Comparison of ENCODE assay signal across 8 cellular contexts in the genomic region with DNA sequence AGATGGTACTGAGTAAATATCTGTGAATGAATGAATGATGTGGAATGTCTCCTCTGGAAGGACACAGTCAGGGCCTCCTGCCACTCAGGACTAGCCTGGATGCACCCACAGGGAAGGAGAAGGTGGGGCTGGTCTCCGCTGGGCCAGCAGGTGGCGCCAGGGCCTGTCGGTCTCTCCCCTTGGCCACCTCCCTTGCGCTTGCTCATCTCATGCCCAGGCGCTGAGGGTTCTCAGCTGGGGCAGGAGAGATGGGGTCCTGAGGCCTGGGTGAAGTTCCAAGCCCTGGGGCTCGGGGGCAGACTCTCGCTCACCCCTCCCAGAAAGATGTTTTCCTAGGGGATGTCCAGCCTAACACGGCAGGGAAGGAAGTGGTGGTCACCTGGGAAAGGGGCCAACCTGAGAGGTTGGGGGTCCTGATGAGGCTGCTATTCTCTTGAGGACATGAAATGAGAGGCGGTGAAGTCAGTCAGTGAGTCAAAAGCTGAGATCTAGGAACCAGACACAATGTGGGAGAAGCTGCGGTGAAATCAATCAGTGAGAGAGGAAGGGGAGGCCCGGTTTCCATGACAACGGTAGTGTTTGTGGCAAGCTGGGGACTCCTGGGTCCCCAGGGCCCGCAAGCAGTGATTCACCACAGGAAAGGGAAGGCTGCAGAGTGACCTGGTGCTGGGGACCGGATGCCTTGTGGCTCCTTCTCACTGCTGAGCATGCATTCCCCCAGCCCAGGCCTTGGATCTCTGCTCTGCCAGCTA. TPM values are rescaled to one million over a fixed set of nuclear protein-coding genes. Genes with fewer than 3 reads are reported as not detected.
DNase-seq lines count a peak whose midpoint lies in the region; ATAC-seq and TF ChIP-seq lines count a peak whose summit lies in the region.

No MANE protein-coding gene starts in this region.

- ATAC-seq in HG02678 (IDR thresholded peaks at IDR 0.05; ENCODE audit: unreplicated experiment): peak; percentile 64
- no peak for ATAC-seq in HG03520 (IDR thresholded peaks at IDR 0.05; ENCODE audit: unreplicated experiment)

- intact Hi-C loops in left ventricle myocardium inferior (cut with micrococcal nuclease): loop anchor here (2.0 kb wide), 1 partner anchor 34 kb away; no protein-coding TSS in a partner anchor

- peaks cover 39% of the 10 kb centered on the region for H3K4me1 Mint-ChIP-seq in T-helper 2 cell treated with Interferon-gamma antibody and Interleukin-4, amounts not matched to agents 5 μg/mL and 100 μg/mL, for 36 hours (ENCODE audit: low read depth)

- no peaks in the 10 kb centered on the region for H3K9me3 ChIP-seq in left ventricle myocardium inferior (replicated peaks)

- no peaks in the 10 kb centered on the region for H3K9me3 Mint-ChIP-seq in T-helper 2 cell treated with Interferon-gamma antibody and Interleukin-4, amounts not matched to agents 5 μg/mL and 100 μg/mL, for 36 hours

- TF ChIP-seq CTCF in GM12874 (IDR thresholded peaks at IDR 0.05; ENCODE audit: insufficient read depth, low read depth, low read length): peak; percentile 97
- TF ChIP-seq CTCF in left ventricle myocardium inferior (IDR thresholded peaks at IDR 0.05; ENCODE audit: borderline replicate concordance): peak; percentile 98
- TF ChIP-seq CTCF in retinal pigment epithelial cell (conservative IDR thresholded peaks at IDR 0.05; ENCODE audit: low read depth, low read length): peak; percentile 97

- no peaks in the 10 kb centered on the region for H3K27me3 ChIP-seq in left ventricle myocardium inferior (ENCODE audit: low read depth)

- peak; percentile 58 for DNase-seq in NCI-H1105 treated with DMSO at 0.1 percent for 48 hours (lab: John Stamatoyannopoulos, UW)
- peak; percentile 89 for DNase-seq in T-helper 2 cell treated with Interferon-gamma antibody and Interleukin-4, amounts not matched to agents 5 μg/mL and 100 μg/mL, for 36 hours (ENCODE audit: low spot score)
- DNase-seq in amniotic stem cell (lab: John Stamatoyannopoulos, UW): peak; percentile 84
- DNase-seq in left ventricle myocardium inferior: peak; percentile 91
- DNase-seq in retinal pigment epithelial cell (ENCODE audit: low read depth): no peak

- peak overlapping the region; percentile 73 for H3K4me3 Mint-ChIP-seq in T-helper 2 cell treated with Interferon-gamma antibody and Interleukin-4, amounts not matched to agents 5 μg/mL and 100 μg/mL, for 36 hours

- H3K27ac Mint-ChIP-seq in T-helper 2 cell treated with Interferon-gamma antibody and Interleukin-4, amounts not matched to agents 5 μg/mL and 100 μg/mL, for 36 hours: peak overlapping the region; percentile 75

- peak overlapping the region; percentile 84 for H3K27ac ChIP-seq in left ventricle myocardium inferior (replicated peaks)

- H3K4me1 ChIP-seq in left ventricle myocardium inferior: peaks cover 40% of the 10 kb centered on the region

- H3K4me3 ChIP-seq in left ventricle myocardium inferior (peak overlapping the region; percentile 14), retinal pigment epithelial cell (ENCODE audit: low read length) (no peak overlapping the region)

- no peaks in the 10 kb centered on the region for H3K36me3 ChIP-seq in left ventricle myocardium inferior

- no peaks in the 10 kb centered on the region for H3K36me3 Mint-ChIP-seq in T-helper 2 cell treated with Interferon-gamma antibody and Interleukin-4, amounts not matched to agents 5 μg/mL and 100 μg/mL, for 36 hours (ENCODE audit: low read depth)

- H3K27me3 Mint-ChIP-seq in T-helper 2 cell treated with Interferon-gamma antibody and Interleukin-4, amounts not matched to agents 5 μg/mL and 100 μg/mL, for 36 hours (ENCODE audit: low read depth): peaks cover 5% of the 10 kb centered on the region

RNA-seq across cellular contexts. Expression of a gene that starts 14.6 kb away (rescaled TPM):
- total RNA-seq in left ventricle myocardium inferior: 0.16 TPM

RNA-seq across cellular contexts. Expression of a gene that starts 17.7 kb away (rescaled TPM):
- total RNA-seq in left ventricle myocardium inferior: 236 TPM

RNA-seq across cellular contexts. Expression of a gene that starts 35.9 kb away (rescaled TPM):
- not detected for total RNA-seq in left ventricle myocardium inferior

RNA-seq across cellular contexts. Expression of a gene that starts 42.2 kb away (rescaled TPM):
- 55.0 TPM for total RNA-seq in left ventricle myocardium inferior

RNA-seq across cellular contexts. Expression of a gene that starts 43.2 kb away (rescaled TPM):
- 29.9 TPM for total RNA-seq in left ventricle myocardium inferior
